In genomic region chr1:31848381-31848897, GRCh38 we compare ENCODE assay signal across 11 cellular contexts. TPM values are rescaled to one million over a fixed set of nuclear protein-coding genes. Genes with fewer than 3 reads are reported as not detected.
A peak's percentile ranks its signal among the peaks of the same experiment; 100 is the strongest.
DNase-seq lines count a peak whose midpoint lies in the region; ATAC-seq and TF ChIP-seq lines count a peak whose summit lies in the region.
"Had no signal": no experiment of that assay in that cellular context is flagged by ENCODE, and none has a peak within 500 bp of the region (broad histone marks: within the 10 kb centered on the region; RNA-seq: fewer than 3 reads in every experiment).

No MANE protein-coding gene starts in this region.

- no peaks in the 10 kb centered on the region for H3K79me2 ChIP-seq in osteoblast (ENCODE audit: insufficient read depth, low read length)

- H3K4me3 ChIP-seq in BLaER1 treated with 17β-estradiol and CSF1 and Interleukin-3, amounts not matched to agents 10 nM and 100 nM: no peak overlapping the region
- H3K4me3 ChIP-seq in sigmoid colon (no peak overlapping the region), HAP-1 (no peak overlapping the region), osteoblast (ENCODE audit: insufficient read depth, low read length) (no peak overlapping the region)
- H3K4me3 ChIP-seq: upper lobe of left lung had no signal

- no peaks in the 10 kb centered on the region; a peak in 1 of 22 replicates for H4K20me1 ChIP-seq in BLaER1 treated with 17β-estradiol and CSF1 and Interleukin-3, amounts not matched to agents 10 nM and 100 nM
- no peaks in the 10 kb centered on the region for H4K20me1 ChIP-seq in osteoblast (ENCODE audit: insufficient read depth, low read length)

- no peak for TF ChIP-seq EP300 in sigmoid colon (IDR thresholded peaks at IDR 0.05)

- whole genome bisulfite sequencing in sigmoid colon, 2 donors: 54 to 83% methylated on average over 11 of the region's 11 CpGs

- H3K4me2 ChIP-seq in BLaER1 treated with 17β-estradiol and CSF1 and Interleukin-3, amounts not matched to agents 10 nM and 100 nM: peak overlapping the region; percentile 43 to 86 (median 76)
- H3K4me2 ChIP-seq in osteoblast (ENCODE audit: insufficient read depth, low read length): no peak overlapping the region

- no peak overlapping the region for H3K9ac ChIP-seq in BLaER1 treated with 17β-estradiol and CSF1 and Interleukin-3, amounts not matched to agents 10 nM and 100 nM

- no peaks in the 10 kb centered on the region for H3K27me3 Mint-ChIP-seq in T-helper 17 cell

- H3K9me3 ChIP-seq in BLaER1 treated with 17β-estradiol and CSF1 and Interleukin-3, amounts not matched to agents 10 nM and 100 nM (replicated peaks in 1 of 11): peaks cover 0 to 6% (median 0%) of the 10 kb centered on the region in 11 experiments; a peak in 1 of 22 replicates
- no peaks in the 10 kb centered on the region for H3K9me3 ChIP-seq in T-helper 17 cell (ENCODE audit: control insufficient read depth, low read length, poor library complexity, severe bottlenecking)
- H3K9me3 ChIP-seq in sigmoid colon: no peaks in the 10 kb centered on the region
- no peaks in the 10 kb centered on the region for H3K9me3 ChIP-seq in HAP-1
- H3K9me3 ChIP-seq in osteoblast (ENCODE audit: low read depth, low read length): no peaks in the 10 kb centered on the region
- H3K9me3 ChIP-seq: upper lobe of left lung had no signal

- peak; percentile 10 to 23 (median 15) for DNase-seq in T-helper 17 cell
- DNase-seq in activated effector memory CD4-positive, alpha-beta T cell treated with Interleukin-2 at 50 U/mL for 16 hours: peak; percentile 45
- DNase-seq in sigmoid colon: peak; percentile 26
- no peak for DNase-seq in HK-2 (ENCODE audit: unreplicated experiment)
- no peak for DNase-seq in HAP-1 (ENCODE audit: low spot score in 2 of 2)
- no peak for DNase-seq in kidney tubule cell (ENCODE audit: low spot score)
- DNase-seq in osteoblast (ENCODE audit: insufficient read length, low spot score, missing footprints): no peak
- DNase-seq: ACHN, OCI-M1, upper lobe of left lung had no signal

- peak overlapping the region; percentile 77 for H3K4me3 Mint-ChIP-seq in T-helper 17 cell

- no peak overlapping the region for H2AFZ ChIP-seq in osteoblast (ENCODE audit: low read length)

- peak overlapping the region; percentile 84 for H3K27ac Mint-ChIP-seq in T-helper 17 cell

- no peak for TF ChIP-seq CTCF in sigmoid colon (IDR thresholded peaks at IDR 0.05)
- no peak for TF ChIP-seq CTCF in osteoblast (IDR thresholded peaks at IDR 0.05; ENCODE audit: extremely low read depth, low read depth, low read length)

- peak overlapping the region in 2 of 11 experiments; percentile 7 to 28; a peak in 3 of 22 replicates for H3K27ac ChIP-seq in BLaER1 treated with 17β-estradiol and CSF1 and Interleukin-3, amounts not matched to agents 10 nM and 100 nM
- H3K27ac ChIP-seq in sigmoid colon (no peak overlapping the region), osteoblast (ENCODE audit: low read depth, low read length) (no peak overlapping the region)
- H3K27ac ChIP-seq: upper lobe of left lung had no signal

- H3K36me3 ChIP-seq in BLaER1 treated with 17β-estradiol and CSF1 and Interleukin-3, amounts not matched to agents 10 nM and 100 nM: no peaks in the 10 kb centered on the region
- H3K36me3 ChIP-seq in sigmoid colon: no peaks in the 10 kb centered on the region
- no peaks in the 10 kb centered on the region for H3K36me3 ChIP-seq in HAP-1 (replicated peaks)
- no peaks in the 10 kb centered on the region for H3K36me3 ChIP-seq in osteoblast (ENCODE audit: insufficient read depth, low read length)
- H3K36me3 ChIP-seq: upper lobe of left lung had no signal

- no peaks in the 10 kb centered on the region for H3K27me3 ChIP-seq in BLaER1 treated with 17β-estradiol and CSF1 and Interleukin-3, amounts not matched to agents 10 nM and 100 nM
- no peaks in the 10 kb centered on the region for H3K27me3 ChIP-seq in sigmoid colon
- H3K27me3 ChIP-seq in HAP-1 (ENCODE audit: low read depth): no peaks in the 10 kb centered on the region
- no peaks in the 10 kb centered on the region for H3K27me3 ChIP-seq in osteoblast (ENCODE audit: insufficient read depth, low read length)
- H3K27me3 ChIP-seq: upper lobe of left lung had no signal

- peak; percentile 91 for ATAC-seq in T-helper 17 cell

- peaks cover 15 to 54% (median 37%) of the 10 kb centered on the region in 10 experiments for H3K4me1 ChIP-seq in BLaER1 treated with 17β-estradiol and CSF1 and Interleukin-3, amounts not matched to agents 10 nM and 100 nM
- H3K4me1 ChIP-seq in sigmoid colon: no peaks in the 10 kb centered on the region
- no peaks in the 10 kb centered on the region for H3K4me1 ChIP-seq in HAP-1
- peaks cover 6% of the 10 kb centered on the region for H3K4me1 ChIP-seq in osteoblast (ENCODE audit: insufficient read depth, low read length)
- H3K4me1 ChIP-seq: upper lobe of left lung had no signal

- H3K4me1 Mint-ChIP-seq in T-helper 17 cell: peaks cover 41% of the 10 kb centered on the region

- TF ChIP-seq POLR2A in sigmoid colon (IDR thresholded peaks at IDR 0.05): no peak

- in situ Hi-C loops in HAP-1 (cut with MboI; ENCODE audit: low sequenced_read_pairs): no loop called here

- no peaks in the 10 kb centered on the region for H3K36me3 Mint-ChIP-seq in T-helper 17 cell (ENCODE audit: low read depth)

- intact Hi-C loops in sigmoid colon (cut with DNase I): no loop called here

RNA-seq across cellular contexts. Expression of gene SPOCD1, which starts 32.6 kb away (rescaled TPM):
- total RNA-seq in T-helper 17 cell (1 to 10 TPM in 1 of 2 donors, under 1 TPM in 1; 0.30 to 7.5 TPM), sigmoid colon (under 1 TPM in 2 of 4 donors, not detected in 2; 0.14 to 0.55 TPM), osteoblast (58.6 and 67.8 TPM in 2 replicates)
- under 1 TPM in 1 of 3 donors, not detected in 2; 0.70 TPM for polyA plus RNA-seq in sigmoid colon

Comparison
In these comparisons a context has a peak if more than half of its experiments do, and no peak if none do; other contexts are left out.
1. DNase-seq: peak in T-helper 17 cell (3 of 3), activated effector memory CD4-positive, alpha-beta T cell treated with Interleukin-2 at 50 U/mL for 16 hours (single experiment) and sigmoid colon (single experiment); none in HK-2 (single experiment), HAP-1 (0 of 2), kidney tubule cell (single experiment) and osteoblast (single experiment).